Comparison of ENCODE assay signal across 1 cellular context in the genomic region with DNA sequence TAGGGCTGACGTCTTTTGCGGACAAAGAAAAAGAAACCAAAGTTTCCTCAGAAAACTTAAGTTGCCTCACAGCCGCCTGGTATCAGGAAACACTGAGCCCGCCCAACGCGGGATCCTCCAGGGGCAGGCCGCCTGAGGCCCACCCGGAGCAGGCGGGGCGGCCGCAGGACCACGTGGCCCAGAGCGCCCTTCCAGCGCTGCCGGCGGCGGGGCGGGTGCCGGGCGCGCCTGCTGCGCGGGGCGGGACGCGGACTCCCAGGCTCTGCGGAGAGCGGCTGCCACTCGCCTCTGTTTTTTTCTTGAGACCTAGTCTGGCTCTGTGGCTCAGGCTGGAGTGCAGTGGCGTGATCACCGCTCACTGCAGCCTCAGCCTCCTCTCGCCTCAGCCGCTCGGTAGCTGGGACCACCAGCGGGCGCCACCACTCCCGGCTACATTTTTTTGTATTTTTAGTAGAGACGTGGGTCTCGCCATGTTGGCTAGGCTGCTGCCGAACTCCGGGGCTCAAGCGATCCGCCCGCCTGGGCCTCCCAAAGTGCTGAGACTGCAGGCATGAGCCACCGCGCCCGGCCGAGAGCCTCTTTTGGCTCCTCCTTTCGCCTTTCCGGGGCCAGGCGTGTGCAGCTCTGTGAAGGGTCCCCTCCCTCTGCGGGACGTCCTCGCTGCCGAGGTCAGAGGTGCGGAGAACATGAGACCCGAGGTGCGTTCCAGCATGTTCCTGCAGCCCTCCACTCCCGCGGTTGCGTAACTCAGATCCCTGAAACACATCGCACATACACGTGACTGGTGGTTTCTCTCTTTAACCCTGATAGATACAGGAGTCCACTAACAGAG.
A peak's percentile ranks its signal among the peaks of the same experiment; 100 is the strongest.
TF ChIP-seq lines count a peak whose summit lies in the region.

No MANE protein-coding gene starts in this region.

TF ChIP-seq in HepG2, 621 proteins besides CTCF, POLR2A, EP300 and RAD21 (continued from another document):
- peak; percentile 90 for TF ChIP-seq PHF21A (CRISPR knock-in tag; IDR thresholded peaks at IDR 0.05)
- TF ChIP-seq, protein P1, sequence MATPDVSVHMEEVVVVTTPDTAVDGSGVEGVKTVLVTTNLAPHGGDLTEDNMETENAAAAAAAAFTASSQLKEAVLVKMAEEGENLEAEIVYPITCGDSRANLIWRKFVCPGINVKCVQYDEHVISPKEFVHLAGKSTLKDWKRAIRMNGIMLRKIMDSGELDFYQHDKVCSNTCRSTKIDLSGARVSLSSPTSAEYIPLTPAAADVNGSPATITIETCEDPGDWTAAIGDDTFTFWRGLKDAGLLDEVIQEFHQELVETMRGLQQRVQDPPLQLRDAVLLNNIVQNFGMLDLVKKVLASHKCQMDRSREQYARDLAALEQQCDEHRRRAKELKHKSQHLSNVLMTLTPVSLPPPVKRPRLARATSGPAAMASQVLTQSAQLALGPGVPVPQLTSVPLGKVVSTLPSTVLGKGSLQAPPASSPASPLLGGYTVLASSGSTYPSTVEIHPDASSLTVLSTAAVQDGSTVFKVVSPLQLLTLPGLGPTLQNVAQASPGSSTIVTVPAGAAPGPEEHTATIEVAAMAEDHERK (CRISPR knock-in tag; IDR thresholded peaks at IDR 0.05; ENCODE audit: low read depth), result peak; percentile 65; the same call in 1 of the 2 replicates
- TF ChIP-seq FOXJ3 (CRISPR knock-in tag; IDR thresholded peaks at IDR 0.05; ENCODE audit: borderline replicate concordance), result peak; percentile 84
- TF ChIP-seq, protein P2, sequence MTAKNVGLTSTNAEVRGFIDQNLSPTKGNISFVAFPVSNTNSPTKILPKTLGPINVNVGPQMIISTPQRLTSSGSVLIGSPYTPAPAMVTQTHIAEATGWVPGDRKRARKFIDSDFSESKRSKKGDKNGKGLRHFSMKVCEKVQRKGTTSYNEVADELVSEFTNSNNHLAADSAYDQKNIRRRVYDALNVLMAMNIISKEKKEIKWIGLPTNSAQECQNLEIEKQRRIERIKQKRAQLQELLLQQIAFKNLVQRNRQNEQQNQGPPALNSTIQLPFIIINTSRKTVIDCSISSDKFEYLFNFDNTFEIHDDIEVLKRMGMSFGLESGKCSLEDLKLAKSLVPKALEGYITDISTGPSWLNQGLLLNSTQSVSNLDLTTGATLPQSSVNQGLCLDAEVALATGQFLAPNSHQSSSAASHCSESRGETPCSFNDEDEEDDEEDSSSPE (CRISPR knock-in tag; IDR thresholded peaks at IDR 0.05), result peak; percentile 96
- peak; percentile 89 for TF ChIP-seq BCL6 (CRISPR knock-in tag; IDR thresholded peaks at IDR 0.05)
- peak; percentile 86; the same call in 1 of the 2 replicates for TF ChIP-seq ZNF180 (CRISPR knock-in tag; IDR thresholded peaks at IDR 0.05; ENCODE audit: borderline replicate concordance, low read depth)
- TF ChIP-seq, protein P3, sequence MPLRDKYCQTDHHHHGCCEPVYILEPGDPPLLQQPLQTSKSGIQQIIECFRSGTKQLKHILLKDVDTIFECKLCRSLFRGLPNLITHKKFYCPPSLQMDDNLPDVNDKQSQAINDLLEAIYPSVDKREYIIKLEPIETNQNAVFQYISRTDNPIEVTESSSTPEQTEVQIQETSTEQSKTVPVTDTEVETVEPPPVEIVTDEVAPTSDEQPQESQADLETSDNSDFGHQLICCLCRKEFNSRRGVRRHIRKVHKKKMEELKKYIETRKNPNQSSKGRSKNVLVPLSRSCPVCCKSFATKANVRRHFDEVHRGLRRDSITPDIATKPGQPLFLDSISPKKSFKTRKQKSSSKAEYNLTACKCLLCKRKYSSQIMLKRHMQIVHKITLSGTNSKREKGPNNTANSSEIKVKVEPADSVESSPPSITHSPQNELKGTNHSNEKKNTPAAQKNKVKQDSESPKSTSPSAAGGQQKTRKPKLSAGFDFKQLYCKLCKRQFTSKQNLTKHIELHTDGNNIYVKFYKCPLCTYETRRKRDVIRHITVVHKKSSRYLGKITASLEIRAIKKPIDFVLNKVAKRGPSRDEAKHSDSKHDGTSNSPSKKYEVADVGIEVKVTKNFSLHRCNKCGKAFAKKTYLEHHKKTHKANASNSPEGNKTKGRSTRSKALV (CRISPR knock-in tag; IDR thresholded peaks at IDR 0.05), result peak; percentile 87; the same call in 1 of the 2 replicates
- TF ChIP-seq, protein P4, sequence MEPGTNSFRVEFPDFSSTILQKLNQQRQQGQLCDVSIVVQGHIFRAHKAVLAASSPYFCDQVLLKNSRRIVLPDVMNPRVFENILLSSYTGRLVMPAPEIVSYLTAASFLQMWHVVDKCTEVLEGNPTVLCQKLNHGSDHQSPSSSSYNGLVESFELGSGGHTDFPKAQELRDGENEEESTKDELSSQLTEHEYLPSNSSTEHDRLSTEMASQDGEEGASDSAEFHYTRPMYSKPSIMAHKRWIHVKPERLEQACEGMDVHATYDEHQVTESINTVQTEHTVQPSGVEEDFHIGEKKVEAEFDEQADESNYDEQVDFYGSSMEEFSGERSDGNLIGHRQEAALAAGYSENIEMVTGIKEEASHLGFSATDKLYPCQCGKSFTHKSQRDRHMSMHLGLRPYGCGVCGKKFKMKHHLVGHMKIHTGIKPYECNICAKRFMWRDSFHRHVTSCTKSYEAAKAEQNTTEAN (CRISPR knock-in tag; conservative IDR thresholded peaks at IDR 0.05), result peak; percentile 89
- TF ChIP-seq, protein P5, sequence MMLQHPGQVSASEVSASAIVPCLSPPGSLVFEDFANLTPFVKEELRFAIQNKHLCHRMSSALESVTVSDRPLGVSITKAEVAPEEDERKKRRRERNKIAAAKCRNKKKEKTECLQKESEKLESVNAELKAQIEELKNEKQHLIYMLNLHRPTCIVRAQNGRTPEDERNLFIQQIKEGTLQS (CRISPR knock-in tag; IDR thresholded peaks at IDR 0.05), result peak; percentile 69
- TF ChIP-seq TBL1XR1 (IDR thresholded peaks at IDR 0.05; ENCODE audit: borderline replicate concordance, low read length, partially characterized antibody), result no peak
- TF ChIP-seq ZNF431 (CRISPR knock-in tag; IDR thresholded peaks at IDR 0.05; ENCODE audit: borderline replicate concordance, low read depth), result peak; percentile 81; the same call in 1 of the 2 replicates
- TF ChIP-seq SPEN (CRISPR knock-in tag; IDR thresholded peaks at IDR 0.05; ENCODE audit: low read depth), result peak; percentile 88
- TF ChIP-seq TBX3 (IDR thresholded peaks at IDR 0.05; ENCODE audit: borderline replicate concordance), result peak; percentile 72; the same call in 1 of the 2 replicates
- no peak for TF ChIP-seq NONO (IDR thresholded peaks at IDR 0.05)
- TF ChIP-seq NONO (CRISPR knock-in tag; conservative IDR thresholded peaks at IDR 0.05), result peak; percentile 75; the same call in 1 of the 2 replicates
- TF ChIP-seq HNF4A (CRISPR knock-in tag; IDR thresholded peaks at IDR 0.05), result peak; percentile 92
- peak; percentile 90 for TF ChIP-seq SOX5 (CRISPR knock-in tag; IDR thresholded peaks at IDR 0.05; ENCODE audit: borderline replicate concordance)
- TF ChIP-seq ZNF343 (CRISPR knock-in tag; IDR thresholded peaks at IDR 0.05), result 0 out of 2 replicates have a peak, but pooled peaks have one; percentile 58
- peak; percentile 70 for TF ChIP-seq POLR2AphosphoS5 (IDR thresholded peaks at IDR 0.05; ENCODE audit: low read depth, low read length)
- TF ChIP-seq ZFAT (CRISPR knock-in tag; conservative IDR thresholded peaks at IDR 0.05), result peak; percentile 83; the same call in 1 of the 2 replicates
- peak; percentile 98 for TF ChIP-seq ZNF124 (CRISPR knock-in tag; IDR thresholded peaks at IDR 0.05)
- TF ChIP-seq TP53 (CRISPR knock-in tag; conservative IDR thresholded peaks at IDR 0.05), result peak; percentile 96
- peak; percentile 96 for TF ChIP-seq STAT5B (CRISPR knock-in tag; IDR thresholded peaks at IDR 0.05)
- no peak for TF ChIP-seq NFIB (CRISPR knock-in tag; IDR thresholded peaks at IDR 0.05; ENCODE audit: borderline replicate concordance)
- peak; percentile 71 for TF ChIP-seq ADNP (CRISPR knock-in tag; IDR thresholded peaks at IDR 0.05)
- TF ChIP-seq YY1 (IDR thresholded peaks at IDR 0.05; ENCODE audit: insufficient read depth, insufficient replicate concordance, low read depth, low read length), result peak; percentile 60
- peak; percentile 99 for TF ChIP-seq ZNF224 (CRISPR knock-in tag; IDR thresholded peaks at IDR 0.05)
- TF ChIP-seq MIXL1 (CRISPR knock-in tag; IDR thresholded peaks at IDR 0.05), result peak; percentile 95
- TF ChIP-seq ZC3H13 (CRISPR knock-in tag; IDR thresholded peaks at IDR 0.05), result peak; percentile 83
- TF ChIP-seq, protein P6, sequence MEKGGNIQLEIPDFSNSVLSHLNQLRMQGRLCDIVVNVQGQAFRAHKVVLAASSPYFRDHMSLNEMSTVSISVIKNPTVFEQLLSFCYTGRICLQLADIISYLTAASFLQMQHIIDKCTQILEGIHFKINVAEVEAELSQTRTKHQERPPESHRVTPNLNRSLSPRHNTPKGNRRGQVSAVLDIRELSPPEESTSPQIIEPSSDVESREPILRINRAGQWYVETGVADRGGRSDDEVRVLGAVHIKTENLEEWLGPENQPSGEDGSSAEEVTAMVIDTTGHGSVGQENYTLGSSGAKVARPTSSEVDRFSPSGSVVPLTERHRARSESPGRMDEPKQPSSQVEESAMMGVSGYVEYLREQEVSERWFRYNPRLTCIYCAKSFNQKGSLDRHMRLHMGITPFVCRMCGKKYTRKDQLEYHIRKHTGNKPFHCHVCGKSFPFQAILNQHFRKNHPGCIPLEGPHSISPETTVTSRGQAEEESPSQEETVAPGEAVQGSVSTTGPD (CRISPR knock-in tag; IDR thresholded peaks at IDR 0.05), result peak; percentile 71
- peak; percentile 94 for TF ChIP-seq SIX4 (CRISPR knock-in tag; IDR thresholded peaks at IDR 0.05)
- peak; percentile 95 for TF ChIP-seq PPARG (CRISPR knock-in tag; conservative IDR thresholded peaks at IDR 0.05)
TF ChIP-seq in HepG2: peak in this region for 493.
